In genomic region chr4:3352918-3353594, GRCh38 we compare ENCODE assay signal across 13 cellular contexts.
"Had no signal": no experiment of that assay in that cellular context is flagged by ENCODE, and none has a peak within 500 bp of the region (broad histone marks: within the 10 kb centered on the region; RNA-seq: fewer than 3 reads in every experiment).

No MANE protein-coding gene starts in this region.

- H3K4me3 Mint-ChIP-seq: activated naive CD8-positive, alpha-beta T cell; brain; central memory CD8-positive, alpha-beta T cell had no signal

- H3K27ac Mint-ChIP-seq: activated naive CD8-positive, alpha-beta T cell had no signal

- H3K4me1 ChIP-seq: psoas muscle had no signal

- H3K9me3 Mint-ChIP-seq: central memory CD8-positive, alpha-beta T cell had no signal

- H3K27me3 Mint-ChIP-seq: activated naive CD8-positive, alpha-beta T cell; brain; central memory CD8-positive, alpha-beta T cell had no signal

- H3K4me3 ChIP-seq: psoas muscle had no signal

- DNase-seq: activated gamma-delta T cell; activated T-cell treated with anti-CD3 and anti-CD28 coated beads, Interleukin-2, amount 50 U/mL, for 48 hours; amygdala; cortex of kidney; effector CD4-positive, alpha-beta T cell; foreskin melanocyte; kidney glomerular epithelial cell; left ventricle myocardium superior; psoas muscle; stimulated activated CD4-positive, alpha-beta T cell treated with anti-CD3 and anti-CD28 coated beads, Interleukin-1b, Interleukin-23, amount 100 ng/mL, for 48 hours had no signal

- H3K9me3 ChIP-seq: psoas muscle had no signal

- H3K27ac ChIP-seq: psoas muscle had no signal
